ENCODE assay signal across 2 cellular contexts in genomic region chr5:27276119-27276518, GRCh38.
TF ChIP-seq lines count a peak whose summit lies in the region.

No MANE protein-coding gene starts in this region.

TF ChIP-seq in GM23338, 12 proteins besides CTCF, POLR2A, EP300 and RAD21:
- TF ChIP-seq ETS1 (IDR thresholded peaks at IDR 0.05), result no peak
- TF ChIP-seq ZNF114 (CRISPR knock-in tag; IDR thresholded peaks at IDR 0.05), result no peak
- TF ChIP-seq STAT1 (IDR thresholded peaks at IDR 0.05; ENCODE audit: unreplicated experiment), result no peak
- no peak for TF ChIP-seq REST (IDR thresholded peaks at IDR 0.05; ENCODE audit: unreplicated experiment)
- no peak for TF ChIP-seq ZNF331 (CRISPR knock-in tag; IDR thresholded peaks at IDR 0.05; ENCODE audit: low read depth)
- TF ChIP-seq EZH2 (IDR thresholded peaks at IDR 0.05; ENCODE audit: low read depth, unreplicated experiment), result no peak
- no peak for TF ChIP-seq ZNF462 (CRISPR knock-in tag; IDR thresholded peaks at IDR 0.05)
- TF ChIP-seq POLR2AphosphoS5 (IDR thresholded peaks at IDR 0.05; ENCODE audit: low read depth), result no peak
- TF ChIP-seq EZH2phosphoT487 (IDR thresholded peaks at IDR 0.05; ENCODE audit: unreplicated experiment), result no peak
- no peak for TF ChIP-seq NANOG (IDR thresholded peaks at IDR 0.05; ENCODE audit: borderline replicate concordance)
- TF ChIP-seq CREB1 (CRISPR knock-in tag; IDR thresholded peaks at IDR 0.05; ENCODE audit: low read depth), result no peak
- TF ChIP-seq JUNB (IDR thresholded peaks at IDR 0.05; ENCODE audit: unreplicated experiment), result no peak

TF ChIP-seq in H1, 55 proteins besides CTCF, POLR2A, EP300 and RAD21:
- TF ChIP-seq SP2 (IDR thresholded peaks at IDR 0.05; ENCODE audit: low read length) (no peak), EGR1 (IDR thresholded peaks at IDR 0.05; ENCODE audit: borderline replicate concordance, low read depth, low read length) (no peak), KDM4A (IDR thresholded peaks at IDR 0.05; ENCODE audit: low read depth, low read length, severe bottlenecking) (no peak), SIX5 (IDR thresholded peaks at IDR 0.05; ENCODE audit: low read depth, low read length) (no peak), SIRT6 (IDR thresholded peaks at IDR 0.05; ENCODE audit: low read length) (no peak), PHF8 (conservative IDR thresholded peaks at IDR 0.05; ENCODE audit: low read depth, low read length) (no peak), USF2 (IDR thresholded peaks at IDR 0.05; ENCODE audit: low read length) (no peak), BACH1 (IDR thresholded peaks at IDR 0.05; ENCODE audit: low read length) (no peak), ZNF274 (IDR thresholded peaks at IDR 0.05; ENCODE audit: borderline replicate concordance, extremely low read depth, low read length) (no peak), CEBPB (IDR thresholded peaks at IDR 0.05; ENCODE audit: low read depth, low read length) (no peak), TCF12 (IDR thresholded peaks at IDR 0.05; ENCODE audit: low read depth, low read length) (no peak), HDAC6 (IDR thresholded peaks at IDR 0.05; ENCODE audit: low read depth, low read length) (no peak)
